Comparison of ENCODE assay signal across 9 cellular contexts in genomic region chr4:145840162-145840768, GRCh38.
DNase-seq lines count a peak whose midpoint lies in the region; ATAC-seq and TF ChIP-seq lines count a peak whose summit lies in the region.
"Had no signal": no experiment of that assay in that cellular context is flagged by ENCODE, and none has a peak within 500 bp of the region (broad histone marks: within the 10 kb centered on the region; RNA-seq: fewer than 3 reads in every experiment).

No MANE protein-coding gene starts in this region.

- POLR2A ChIA-PET in CD4-positive, alpha-beta T cell (lab: Charles Lee): no interaction called here

- no peaks in the 10 kb centered on the region for H3K9me3 Mint-ChIP-seq in CD4-positive, alpha-beta T cell
- H3K9me3 Mint-ChIP-seq in activated naive CD8-positive, alpha-beta T cell treated with anti-CD3 and anti-CD28 coated beads, Interleukin-2, amount 50 U/mL, for 24 hours: no peaks in the 10 kb centered on the region
- H3K9me3 Mint-ChIP-seq in type B pancreatic cell: no peaks in the 10 kb centered on the region
- H3K9me3 Mint-ChIP-seq: T-helper 1 cell treated with Interleukin-12 subunit alpha and Interleukin-12 subunit beta and Interleukin-4 antibody, amounts not matched to agents 30 μg/mL and 1 μg/mL, for 36 hours had no signal

- peaks cover 37% of the 10 kb centered on the region for H3K36me3 Mint-ChIP-seq in CD4-positive, alpha-beta T cell (ENCODE audit: low read depth)
- H3K36me3 Mint-ChIP-seq in activated naive CD8-positive, alpha-beta T cell treated with anti-CD3 and anti-CD28 coated beads, Interleukin-2, amount 50 U/mL, for 24 hours (ENCODE audit: low read depth): peaks cover 53% of the 10 kb centered on the region
- H3K36me3 Mint-ChIP-seq in type B pancreatic cell: peaks cover 52% of the 10 kb centered on the region

- H3K27ac Mint-ChIP-seq in CD4-positive, alpha-beta T cell: no peak overlapping the region
- no peak overlapping the region for H3K27ac Mint-ChIP-seq in activated naive CD8-positive, alpha-beta T cell treated with anti-CD3 and anti-CD28 coated beads, Interleukin-2, amount 50 U/mL, for 24 hours
- no peak overlapping the region for H3K27ac Mint-ChIP-seq in type B pancreatic cell
- H3K27ac Mint-ChIP-seq: T-helper 1 cell treated with Interleukin-12 subunit alpha and Interleukin-12 subunit beta and Interleukin-4 antibody, amounts not matched to agents 30 μg/mL and 1 μg/mL, for 36 hours had no signal

- H3K27me3 ChIP-seq in CD4-positive, alpha-beta T cell (ENCODE audit: control insufficient read depth, insufficient read depth, low read length): no peaks in the 10 kb centered on the region

- no peaks in the 10 kb centered on the region for H3K9me3 ChIP-seq in CD4-positive, alpha-beta T cell (ENCODE audit: control insufficient read depth, low read length)

- no peaks in the 10 kb centered on the region for H3K27me3 Mint-ChIP-seq in CD4-positive, alpha-beta T cell
- no peaks in the 10 kb centered on the region for H3K27me3 Mint-ChIP-seq in activated naive CD8-positive, alpha-beta T cell treated with anti-CD3 and anti-CD28 coated beads, Interleukin-2, amount 50 U/mL, for 24 hours
- no peaks in the 10 kb centered on the region for H3K27me3 Mint-ChIP-seq in type B pancreatic cell

- H3K4me1 Mint-ChIP-seq in CD4-positive, alpha-beta T cell (ENCODE audit: low read depth): peaks cover 23% of the 10 kb centered on the region
- H3K4me1 Mint-ChIP-seq in activated naive CD8-positive, alpha-beta T cell treated with anti-CD3 and anti-CD28 coated beads, Interleukin-2, amount 50 U/mL, for 24 hours: peaks cover 25% of the 10 kb centered on the region
- no peaks in the 10 kb centered on the region for H3K4me1 Mint-ChIP-seq in type B pancreatic cell (ENCODE audit: unreplicated experiment)

- H3K4me3 Mint-ChIP-seq in CD4-positive, alpha-beta T cell: no peak overlapping the region
- no peak overlapping the region for H3K4me3 Mint-ChIP-seq in activated naive CD8-positive, alpha-beta T cell treated with anti-CD3 and anti-CD28 coated beads, Interleukin-2, amount 50 U/mL, for 24 hours
- H3K4me3 Mint-ChIP-seq in type B pancreatic cell: no peak overlapping the region
- H3K4me3 Mint-ChIP-seq: T-helper 1 cell treated with Interleukin-12 subunit alpha and Interleukin-12 subunit beta and Interleukin-4 antibody, amounts not matched to agents 30 μg/mL and 1 μg/mL, for 36 hours had no signal

- DNase-seq in CD4-positive, alpha-beta T cell: no peak
- DNase-seq in NCI-H1694 treated with DMSO at 0.1 percent for 48 hours (lab: John Stamatoyannopoulos, UW) (peak; percentile 48), hepatic stellate cell (ENCODE audit: low spot score) (peak; percentile 29), type B pancreatic cell (ENCODE audit: extremely low spot score, unreplicated experiment) (no peak)
- DNase-seq in activated naive CD8-positive, alpha-beta T cell treated with anti-CD3 and anti-CD28 coated beads, Interleukin-2, amount 50 U/mL, for 24 hours: no peak
- DNase-seq in effector CD4-positive, alpha-beta T cell: no peak

- H3K27ac ChIP-seq in CD4-positive, alpha-beta T cell (ENCODE audit: low read depth, low read length): no peak overlapping the region

- ATAC-seq in CD4-positive, alpha-beta T cell (ENCODE audit: poor library complexity): peak; percentile 71
- ATAC-seq in GM18498 (IDR thresholded peaks at IDR 0.05; ENCODE audit: unreplicated experiment) (peak; percentile 95), HG02759 (IDR thresholded peaks at IDR 0.05; ENCODE audit: unreplicated experiment) (peak; percentile 85)
- ATAC-seq in activated naive CD8-positive, alpha-beta T cell treated with anti-CD3 and anti-CD28 coated beads, Interleukin-2, amount 50 U/mL, for 24 hours: peak; percentile 97

- intact Hi-C loops in CD4-positive, alpha-beta T cell (cut with DNase I, micrococcal nuclease): loop anchor here in 1 of 2 experiments (5.0 kb wide), 1 partner anchor 97 kb away; the partner anchor contains the start of gene ZNF827

- TF ChIP-seq CTCF in CD4-positive, alpha-beta T cell (IDR thresholded peaks at IDR 0.05): peak; percentile 44
- peak; percentile 64 for TF ChIP-seq CTCF in type B pancreatic cell (conservative IDR thresholded peaks at IDR 0.05)

- CTCF ChIA-PET in CD4-positive, alpha-beta T cell (lab: Charles Lee): no interaction called here

Comparison
In these comparisons a context has a peak if more than half of its experiments do, and no peak if none do; other contexts are left out.
1. DNase-seq: peak in NCI-H1694 treated with DMSO at 0.1 percent for 48 hours (single experiment) and hepatic stellate cell (single experiment); none in CD4-positive, alpha-beta T cell (0 of 10), activated naive CD8-positive, alpha-beta T cell treated with anti-CD3 and anti-CD28 coated beads, Interleukin-2, amount 50 U/mL, for 24 hours (single experiment), type B pancreatic cell (single experiment) and effector CD4-positive, alpha-beta T cell (single experiment).
2. Peak in every context shown above with its lines, with median percentiles within 50 percentile points of each other: ATAC-seq.